36 cellular contexts compared by ENCODE assay signal in genomic region chr15:101517504-101517903, GRCh38. TPM values are rescaled to one million over a fixed set of nuclear protein-coding genes. Genes with fewer than 3 reads are reported as not detected.
"Had no signal": no experiment of that assay in that cellular context is flagged by ENCODE, and none has a peak within 500 bp of the region (broad histone marks: within the 10 kb centered on the region; RNA-seq: fewer than 3 reads in every experiment).

No MANE protein-coding gene starts in this region.

- H3K27me3 ChIP-seq: MG63 had no signal

- H3K4me3 ChIP-seq: MG63 had no signal

- DNase-seq: MG63, MM.1S, MV-4-11, NCI-H1048, NCI-H1092, NCI-H1092 treated with DMSO at 0.1 percent for 48 hours, NCI-H1105, NCI-H1105 treated with DMSO at 0.1 percent for 48 hours, NCI-H1417, NCI-H1417 treated with DMSO at 0.1 percent for 48 hours, NCI-H1436, NCI-H1436 treated with DMSO at 0.1 percent for 48 hours, NCI-H146, NCI-H1694, NCI-H1694 treated with DMSO at 0.1 percent for 48 hours, NCI-H187, NCI-H187 treated with DMSO at 0.1 percent for 48 hours, NCI-H1930, NCI-H2029, NCI-H2029 treated with DMSO at 0.1 percent for 48 hours, NCI-H2081, NCI-H2081 treated with DMSO at 0.1 percent for 48 hours, NCI-H2107, NCI-H2171, NCI-H2171 treated with DMSO at 0.1 percent for 48 hours, NCI-H2227 treated with DMSO at 0.1 percent for 48 hours, NCI-H226, NCI-H345, NCI-H446, NCI-H446 treated with DMSO at 0.1 percent for 48 hours, NCI-H510A, NCI-H510A treated with DMSO at 0.1 percent for 48 hours, NCI-H524, NCI-H524 treated with DMSO at 0.1 percent for 48 hours, NCI-H526 had no signal

- H3K36me3 ChIP-seq: MG63 had no signal

RNA-seq across cellular contexts. Expression of gene PCSK6, which starts 28.0 kb away (rescaled TPM):
- total RNA-seq: M059J had no signal
